Comparison of ENCODE assay signal across 23 cellular contexts in the genomic region with DNA sequence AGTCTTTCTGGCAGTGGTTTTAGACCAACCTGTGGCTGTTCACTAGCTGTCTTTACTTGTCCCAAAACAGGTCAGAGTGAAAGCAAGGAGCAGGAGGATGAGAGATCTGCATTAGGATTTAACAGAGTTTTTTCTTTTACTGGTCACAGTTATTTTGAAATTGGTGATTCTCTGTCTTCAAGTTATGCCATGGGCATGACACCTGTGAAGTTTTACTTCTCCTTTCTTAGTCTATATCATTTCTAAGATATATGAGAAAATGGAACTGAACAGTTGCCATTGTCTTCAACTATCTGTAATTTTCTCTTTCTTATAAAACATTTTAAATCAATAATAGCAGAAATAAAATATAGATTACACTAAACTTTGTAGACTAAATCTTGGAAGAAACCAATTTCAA.
"Had no signal": no experiment of that assay in that cellular context is flagged by ENCODE, and none has a peak within 500 bp of the region (broad histone marks: within the 10 kb centered on the region; RNA-seq: fewer than 3 reads in every experiment).

No MANE protein-coding gene starts in this region.

- H3K27ac Mint-ChIP-seq: mesothelial cell of epicardium; naive thymus-derived CD4-positive, alpha-beta T cell; natural killer cell treated with Interleukin-12 subunit alpha and Interleukin-12 subunit beta and Interleukin-15 and Interleukin-18, amount 100 ng/mL, for 72 hours; progenitor cell of endocrine pancreas; stimulated activated naive B cell treated with anti-CD40 and anti-IgM and Interleukin-4, amounts not matched to agents 10 μg/mL and 1 μg/mL and 100 μg/mL, for 72 hours had no signal

- H3K27me3 ChIP-seq: ovary, right atrium auricular region, right lobe of liver, stomach, testis, thyroid gland, transverse colon, upper lobe of left lung had no signal

- DNase-seq: hippocampal formation; kidney glomerular epithelial cell; left cardiac atrium; lower lobe of right lung; mucosa of descending colon; naive thymus-derived CD4-positive, alpha-beta T cell; ovary; right lobe of liver; stimulated activated CD4-positive, alpha-beta T cell treated with anti-CD3 and anti-CD28 coated beads, Interleukin-1b, Interleukin-23, amount 100 ng/mL, for 48 hours; stimulated activated CD4-positive, alpha-beta T cell treated with anti-CD3 and anti-CD28 coated beads, Interleukin-2, amount 100 ng/mL, for 48 hours; stimulated activated naive B cell treated with anti-CD40 and anti-IgM and Interleukin-4, amounts not matched to agents 10 μg/mL and 1 μg/mL and 100 μg/mL, for 72 hours; stimulated activated naive CD8-positive, alpha-beta T cell treated with anti-CD3 and anti-CD28 coated beads, Interleukin-15, Interleukin-2, amounts not matched to agents 100 U/mL and 50 U/mL, for 24 hours; stomach; testis; thyroid gland; transverse colon; upper lobe of left lung had no signal

- H3K4me1 ChIP-seq: lower lobe of right lung, right atrium auricular region, right lobe of liver, stomach, testis, thyroid gland, transverse colon, upper lobe of left lung had no signal

- H3K27ac ChIP-seq: lower lobe of right lung, ovary, right atrium auricular region, right lobe of liver, stomach, testis, thyroid gland, transverse colon, upper lobe of left lung had no signal

- H3K36me3 ChIP-seq: lower lobe of right lung, ovary, right atrium auricular region, right lobe of liver, stomach, thyroid gland, transverse colon, upper lobe of left lung had no signal

- H3K36me3 Mint-ChIP-seq: mesothelial cell of epicardium; natural killer cell treated with Interleukin-12 subunit alpha and Interleukin-12 subunit beta and Interleukin-15 and Interleukin-18, amount 100 ng/mL, for 72 hours; stimulated activated naive B cell treated with anti-CD40 and anti-IgM and Interleukin-4, amounts not matched to agents 10 μg/mL and 1 μg/mL and 100 μg/mL, for 72 hours had no signal

- ATAC-seq: left cardiac atrium; left lobe of liver; lower lobe of right lung; mucosa of descending colon; naive thymus-derived CD4-positive, alpha-beta T cell; natural killer cell treated with Interleukin-12 subunit alpha and Interleukin-12 subunit beta and Interleukin-15 and Interleukin-18, amount 100 ng/mL, for 72 hours; right lobe of liver; stimulated activated naive B cell treated with anti-CD40 and anti-IgM and Interleukin-4, amounts not matched to agents 10 μg/mL and 1 μg/mL and 100 μg/mL, for 72 hours; stimulated activated naive CD8-positive, alpha-beta T cell treated with anti-CD3 and anti-CD28 coated beads, Interleukin-15, Interleukin-2, amounts not matched to agents 100 U/mL and 50 U/mL, for 24 hours had no signal

- H3K4me3 ChIP-seq: lower lobe of right lung, mucosa of descending colon, ovary, right atrium auricular region, right lobe of liver, smooth muscle cell, stomach, testis, thyroid gland, transverse colon, upper lobe of left lung had no signal

- H3K9me3 ChIP-seq: lower lobe of right lung, mucosa of descending colon, ovary, right lobe of liver, testis, thyroid gland, transverse colon, upper lobe of left lung had no signal

- H3K4me1 Mint-ChIP-seq: mesothelial cell of epicardium; naive thymus-derived CD4-positive, alpha-beta T cell had no signal

- H3K27me3 Mint-ChIP-seq: natural killer cell treated with Interleukin-12 subunit alpha and Interleukin-12 subunit beta and Interleukin-15 and Interleukin-18, amount 100 ng/mL, for 72 hours; progenitor cell of endocrine pancreas; stimulated activated naive B cell treated with anti-CD40 and anti-IgM and Interleukin-4, amounts not matched to agents 10 μg/mL and 1 μg/mL and 100 μg/mL, for 72 hours had no signal

- H3K4me3 Mint-ChIP-seq: mesothelial cell of epicardium; naive thymus-derived CD4-positive, alpha-beta T cell; natural killer cell treated with Interleukin-12 subunit alpha and Interleukin-12 subunit beta and Interleukin-15 and Interleukin-18, amount 100 ng/mL, for 72 hours; stimulated activated naive B cell treated with anti-CD40 and anti-IgM and Interleukin-4, amounts not matched to agents 10 μg/mL and 1 μg/mL and 100 μg/mL, for 72 hours had no signal
